In genomic region chr5:149442563-149443182, GRCh38 we compare ENCODE assay signal across 7 cellular contexts.
DNase-seq lines count a peak whose midpoint lies in the region; ATAC-seq and TF ChIP-seq lines count a peak whose summit lies in the region.

No MANE protein-coding gene starts in this region.

- H3K27ac Mint-ChIP-seq in activated CD4-positive, alpha-beta memory T cell treated with anti-CD3 and anti-CD28 coated beads, Interleukin-2, amount 10 ng/mL, durations not matched to agents 7 days and 5 days = peak overlapping the region; percentile 24

- peaks cover 34% of the 10 kb centered on the region for H3K4me1 Mint-ChIP-seq in activated CD4-positive, alpha-beta memory T cell treated with anti-CD3 and anti-CD28 coated beads, Interleukin-2, amount 10 ng/mL, durations not matched to agents 7 days and 5 days

- no peak overlapping the region for H3K4me3 ChIP-seq in dorsolateral prefrontal cortex

- no peaks in the 10 kb centered on the region for H3K36me3 Mint-ChIP-seq in activated CD4-positive, alpha-beta memory T cell treated with anti-CD3 and anti-CD28 coated beads, Interleukin-2, amount 10 ng/mL, durations not matched to agents 7 days and 5 days (ENCODE audit: low read depth)

- POLR2A ChIA-PET in activated CD4-positive, alpha-beta memory T cell treated with anti-CD3 and anti-CD28 coated beads, Interleukin-2, amount 10 ng/mL, durations not matched to agents 7 days and 5 days (lab: Charles Lee) = interaction anchor here (0.8 to 1.0 kb wide), 2 partner anchors 108 to 138 kb away, joined by 3 to 4 read pairs; partner anchors contain the start of gene ARHGEF37

- H3K9me3 Mint-ChIP-seq in activated CD4-positive, alpha-beta memory T cell treated with anti-CD3 and anti-CD28 coated beads, Interleukin-2, amount 10 ng/mL, durations not matched to agents 7 days and 5 days = no peaks in the 10 kb centered on the region

- ATAC-seq in HG02759 (IDR thresholded peaks at IDR 0.05; ENCODE audit: unreplicated experiment) = peak; percentile 81

- DNase-seq in NCI-H460 (ENCODE audit: extremely low read depth, low read depth) (peak; percentile 71), dorsolateral prefrontal cortex (peak; percentile 54 to 87 (median 79)), lung microvascular endothelial cell (ENCODE audit: low read depth in 2 of 2) (peak; percentile 76 to 80)
- DNase-seq in activated CD4-positive, alpha-beta memory T cell treated with anti-CD3 and anti-CD28 coated beads, Interleukin-2, amount 10 ng/mL, durations not matched to agents 7 days and 5 days = peak; percentile 75
- peak; percentile 46 to 72 (median 70) for DNase-seq in stimulated activated CD4-positive, alpha-beta T cell treated with anti-CD3 and anti-CD28 coated beads, TNF-alpha, amount 100 ng/mL, for 48 hours (ENCODE audit: low read depth in 3 of 3)

- CTCF ChIA-PET in activated CD4-positive, alpha-beta memory T cell treated with anti-CD3 and anti-CD28 coated beads, Interleukin-2, amount 10 ng/mL, durations not matched to agents 7 days and 5 days (lab: Charles Lee) = interaction anchor here (0.8 to 5.6 kb wide), 14 partner anchors 9 to 179 kb away, joined by 3 to 34 read pairs (median 6); partner anchors contain the start of gene CSNK1A1

- H3K27me3 ChIP-seq in dorsolateral prefrontal cortex = no peaks in the 10 kb centered on the region

- TF ChIP-seq CTCF in GM12873 (IDR thresholded peaks at IDR 0.05; ENCODE audit: insufficient read depth, low read depth, low read length, missing control alignments) = peak; percentile 99
- peak; percentile 61 to 98 (median 90) for TF ChIP-seq CTCF in dorsolateral prefrontal cortex (IDR thresholded peaks at IDR 0.05 in 54 of 56, conservative IDR thresholded peaks at IDR 0.05 in 2 of 56; ENCODE audit: low read depth in 1 of 56, partially characterized antibody in 56 of 56)

- peak overlapping the region in 22 of 59 donors; percentile 11 to 78 (median 30) for H3K27ac ChIP-seq in dorsolateral prefrontal cortex

- H3K4me3 Mint-ChIP-seq in activated CD4-positive, alpha-beta memory T cell treated with anti-CD3 and anti-CD28 coated beads, Interleukin-2, amount 10 ng/mL, durations not matched to agents 7 days and 5 days = no peak overlapping the region

- intact Hi-C loops in dorsolateral prefrontal cortex (cut with DNase I) = loop anchor here (2.0 to 10.0 kb wide), 5 partner anchors 62 to 176 kb away; no protein-coding TSS in a partner anchor

- no peaks in the 10 kb centered on the region for H3K27me3 Mint-ChIP-seq in activated CD4-positive, alpha-beta memory T cell treated with anti-CD3 and anti-CD28 coated beads, Interleukin-2, amount 10 ng/mL, durations not matched to agents 7 days and 5 days
